Comparison of ENCODE assay signal across 28 cellular contexts in genomic region chr5:151015974-151016587, GRCh38. TPM values are rescaled to one million over a fixed set of nuclear protein-coding genes. Genes with fewer than 3 reads are reported as not detected.
DNase-seq lines count a peak whose midpoint lies in the region; ATAC-seq and TF ChIP-seq lines count a peak whose summit lies in the region.
"Had no signal": no experiment of that assay in that cellular context is flagged by ENCODE, and none has a peak within 500 bp of the region (broad histone marks: within the 10 kb centered on the region; RNA-seq: fewer than 3 reads in every experiment).

No MANE protein-coding gene starts in this region.

- no TSS peak for BruUV-seq in Calu3 (replicated peaks; lab: Mats Ljungman, UMichigan)

- H3K9me3 Mint-ChIP-seq in CD8-positive, alpha-beta memory T cell = no peaks in the 10 kb centered on the region
- no peaks in the 10 kb centered on the region for H3K9me3 Mint-ChIP-seq in Calu3 (ENCODE audit: low read depth, unreplicated experiment)
- H3K9me3 Mint-ChIP-seq: activated naive CD8-positive, alpha-beta T cell treated with anti-CD3 and anti-CD28 coated beads for 36 hours; T-helper 1 cell treated with Interleukin-12 subunit alpha and Interleukin-12 subunit beta and Interleukin-4 antibody, amounts not matched to agents 30 μg/mL and 1 μg/mL, for 36 hours had no signal

- H3K4me1 ChIP-seq in CD8-positive, alpha-beta memory T cell (ENCODE audit: insufficient read depth, low read length) = peaks cover 6% of the 10 kb centered on the region
- H3K4me1 ChIP-seq in right lobe of liver (peaks cover 0 to 53% (median 24%) of the 10 kb centered on the region in 4 donors), sigmoid colon (peaks cover 0 to 19% (median 9%) of the 10 kb centered on the region in 4 donors)

- H3K27me3 ChIP-seq in CD8-positive, alpha-beta memory T cell (ENCODE audit: insufficient read depth, low read length, poor library complexity, severe bottlenecking) = no peaks in the 10 kb centered on the region
- H3K27me3 ChIP-seq in right lobe of liver (no peaks in the 10 kb centered on the region), sigmoid colon (no peaks in the 10 kb centered on the region)
- H3K27me3 ChIP-seq: esophagus squamous epithelium had no signal

- H3K36me3 Mint-ChIP-seq in CD8-positive, alpha-beta memory T cell = no peaks in the 10 kb centered on the region
- peaks cover 21% of the 10 kb centered on the region for H3K36me3 Mint-ChIP-seq in Calu3 (ENCODE audit: insufficient read depth, unreplicated experiment)
- H3K36me3 Mint-ChIP-seq: activated naive CD8-positive, alpha-beta T cell treated with anti-CD3 and anti-CD28 coated beads for 36 hours had no signal

- no peaks in the 10 kb centered on the region for H3K36me3 ChIP-seq in CD8-positive, alpha-beta memory T cell (ENCODE audit: insufficient read depth, low read length)
- no peaks in the 10 kb centered on the region for H3K36me3 ChIP-seq in right lobe of liver
- H3K36me3 ChIP-seq in sigmoid colon = no peaks in the 10 kb centered on the region
- H3K36me3 ChIP-seq: esophagus squamous epithelium had no signal

- H3K9me3 ChIP-seq in CD8-positive, alpha-beta memory T cell (ENCODE audit: low read length) = no peaks in the 10 kb centered on the region
- H3K9me3 ChIP-seq in right lobe of liver = no peaks in the 10 kb centered on the region
- no peaks in the 10 kb centered on the region for H3K9me3 ChIP-seq in sigmoid colon
- H3K9me3 ChIP-seq: esophagus squamous epithelium had no signal

- H3K4me1 Mint-ChIP-seq in CD8-positive, alpha-beta memory T cell = peaks cover 14 to 25% (median 24%) of the 10 kb centered on the region in 3 donors
- H3K4me1 Mint-ChIP-seq in Calu3 (ENCODE audit: low read depth, unreplicated experiment) = no peaks in the 10 kb centered on the region

- H3K4me3 ChIP-seq in CD8-positive, alpha-beta memory T cell (ENCODE audit: low read length) = no peak overlapping the region
- H3K4me3 ChIP-seq in right lobe of liver (no peak overlapping the region), sigmoid colon (no peak overlapping the region)
- H3K4me3 ChIP-seq: esophagus squamous epithelium, SK-N-MC, skin epidermis had no signal

- CTCF ChIA-PET in CD8-positive, alpha-beta memory T cell (lab: Charles Lee) = no interaction called here
- CTCF ChIA-PET in Calu3 (lab: Charles Lee) = no interaction called here

- no peak for TF ChIP-seq EP300 in sigmoid colon (IDR thresholded peaks at IDR 0.05)

- TF ChIP-seq POLR2A in right lobe of liver (IDR thresholded peaks at IDR 0.05) = no peak
- no peak for TF ChIP-seq POLR2A in sigmoid colon (IDR thresholded peaks at IDR 0.05)

- POLR2A ChIA-PET in CD8-positive, alpha-beta memory T cell (lab: Charles Lee) = no interaction called here

- H3K27me3 Mint-ChIP-seq in CD8-positive, alpha-beta memory T cell = peaks cover 3 to 6% of the 10 kb centered on the region in 2 donors
- H3K27me3 Mint-ChIP-seq in Calu3 (ENCODE audit: unreplicated experiment) = no peaks in the 10 kb centered on the region

- H3K27ac ChIP-seq in CD8-positive, alpha-beta memory T cell (ENCODE audit: low read depth, low read length) = peak overlapping the region; percentile 68
- H3K27ac ChIP-seq in VCaP (peak overlapping the region; percentile 73; the same call in 1 of the 2 replicates), right lobe of liver (peak overlapping the region; percentile 18 to 97 (median 59)), sigmoid colon (peak overlapping the region; percentile 6 to 71 (median 44))
- H3K27ac ChIP-seq: SK-N-MC had no signal

- DNase-seq in CD8-positive, alpha-beta memory T cell = no peak
- DNase-seq in right lobe of liver (no peak), sigmoid colon (no peak), DMS114 treated with DMSO at 0.1 percent for 48 hours (lab: John Stamatoyannopoulos, UW; ENCODE audit: unreplicated experiment) (no peak), Kasumi-1 (lab: John Stamatoyannopoulos, UW) (no peak), Calu3 (no peak), NCI-H1048 (lab: John Stamatoyannopoulos, UW) (no peak)
- DNase-seq: ACHN; activated CD4-positive, alpha-beta T cell treated with anti-CD3 and anti-CD28 coated beads for 4 hours; activated CD8-positive, alpha-beta memory T cell treated with anti-CD3 and anti-CD28 coated beads for 24 hours; activated effector memory CD4-positive, alpha-beta T cell treated with anti-CD3 and anti-CD28 coated beads, Interleukin-2, amount 50 U/mL, for 16 hours; activated naive CD8-positive, alpha-beta T cell treated with anti-CD3 and anti-CD28 coated beads for 36 hours; central memory CD4-positive, alpha-beta T cell; dermis blood vessel endothelial cell; esophagus squamous epithelium; foreskin melanocyte; hippocampal formation; KG1; MM.1S; NCI-H1436 treated with DMSO at 0.1 percent for 48 hours; NCI-H446 treated with DMSO at 0.1 percent for 48 hours; NCI-H82; stimulated activated CD8-positive, alpha-beta memory T cell treated with anti-CD3 and anti-CD28 coated beads, Interleukin-4, amount 100 ng/mL, for 48 hours had no signal

- no peak for TF ChIP-seq CTCF in VCaP (conservative IDR thresholded peaks at IDR 0.05)
- TF ChIP-seq CTCF in right lobe of liver (IDR thresholded peaks at IDR 0.05) = no peak
- TF ChIP-seq CTCF in sigmoid colon (IDR thresholded peaks at IDR 0.05) = no peak
- no peak for TF ChIP-seq CTCF in Calu3 (IDR thresholded peaks at IDR 0.05; ENCODE audit: unreplicated experiment)

- ATAC-seq in right lobe of liver = peak in 1 of 4 donors; percentile 1

- H3K4me3 Mint-ChIP-seq in CD8-positive, alpha-beta memory T cell = no peak overlapping the region
- no peak overlapping the region for H3K4me3 Mint-ChIP-seq in Calu3 (ENCODE audit: low read depth, unreplicated experiment)
- H3K4me3 Mint-ChIP-seq: activated naive CD8-positive, alpha-beta T cell treated with anti-CD3 and anti-CD28 coated beads for 36 hours; T-helper 1 cell treated with Interleukin-12 subunit alpha and Interleukin-12 subunit beta and Interleukin-4 antibody, amounts not matched to agents 30 μg/mL and 1 μg/mL, for 36 hours had no signal

- WGBS in right lobe of liver (ENCODE audit: insufficient coverage, low coverage, low lambda C conversion rate, missing lambda C conversion rate) = 65% methylated on average over 5 of the region's 7 CpGs
- WGBS in sigmoid colon, 2 donors = 90 to 93% methylated on average over 7 of the region's 7 CpGs

- intact Hi-C loops in right lobe of liver (cut with DNase I) = no loop called here
- intact Hi-C loops in sigmoid colon (cut with DNase I) = no loop called here
- intact Hi-C loops in Calu3 (cut with micrococcal nuclease; ENCODE audit: unreplicated experiment) = no loop called here

- H3K27ac Mint-ChIP-seq in CD8-positive, alpha-beta memory T cell = no peak overlapping the region
- H3K27ac Mint-ChIP-seq in Calu3 (ENCODE audit: unreplicated experiment) = no peak overlapping the region
- H3K27ac Mint-ChIP-seq: activated naive CD8-positive, alpha-beta T cell treated with anti-CD3 and anti-CD28 coated beads for 36 hours; progenitor cell of endocrine pancreas; T-helper 1 cell treated with Interleukin-12 subunit alpha and Interleukin-12 subunit beta and Interleukin-4 antibody, amounts not matched to agents 30 μg/mL and 1 μg/mL, for 36 hours had no signal

RNA-seq across cellular contexts. Expression of gene GPX3, which starts 4.3 kb away (rescaled TPM):
- total RNA-seq in CD8-positive, alpha-beta memory T cell = not detected
- polyA plus RNA-seq in CD8-positive, alpha-beta memory T cell = 0.63 TPM
- total RNA-seq in right lobe of liver = 100 to 1,000 TPM; 192 to 869 (median 343) TPM
- 1,000 to 10,000 TPM in 2 of 4 donors, 100 to 1,000 TPM in 2; 616 to 2,079 (median 918) TPM for total RNA-seq in sigmoid colon
- 1,000 to 10,000 TPM in 1 of 3 donors, 100 to 1,000 TPM in 1, 10 to 100 TPM in 1; 85.1 to 1,326 (median 302) TPM for polyA plus RNA-seq in sigmoid colon
- not detected in 2 replicates for total RNA-seq in Calu3 (2022)
- total RNA-seq: activated naive CD8-positive, alpha-beta T cell treated with anti-CD3 and anti-CD28 coated beads for 36 hours had no signal

Comparison
In these comparisons a context has a peak if more than half of its experiments do, and no peak if none do; other contexts are left out.
1. RNA of gene GPX3, which starts 4.3 kb away (total RNA-seq): 616 to 2,079 TPM in sigmoid colon and 192 to 869 TPM in right lobe of liver; not detected in CD8-positive, alpha-beta memory T cell and not detected in Calu3; every median in the first group is over 100 times any median in the second.
2. Peak in every context shown above with its lines, with median percentiles within 50 percentile points of each other: H3K27ac ChIP-seq.